In the genomic region with DNA sequence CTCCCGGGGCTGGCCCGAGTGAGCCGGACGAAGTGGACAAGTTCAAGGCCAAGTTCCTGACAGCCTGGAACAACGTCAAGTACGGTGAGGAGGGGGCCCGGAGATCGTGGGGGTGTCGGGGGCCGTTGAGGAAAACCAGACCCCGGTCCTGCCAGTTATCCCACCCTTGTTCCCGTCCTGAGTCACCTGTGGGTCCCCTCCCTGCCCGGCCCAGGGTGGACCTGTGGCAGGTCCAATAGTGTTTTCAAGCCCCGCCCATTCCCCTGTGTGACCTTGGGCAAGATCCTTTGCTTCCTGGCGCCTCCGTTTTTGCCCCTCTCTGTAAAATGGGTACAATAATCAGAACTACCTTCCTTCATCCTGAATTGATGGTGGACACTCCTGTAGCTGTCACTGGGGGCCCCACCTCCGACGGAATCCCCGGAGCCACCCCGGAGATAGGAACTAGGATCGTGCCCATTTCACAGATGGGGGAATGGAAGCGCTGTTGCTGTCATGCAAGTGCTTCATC, we compare ENCODE assay signal across 8 cellular contexts. TPM values are rescaled to one million over a fixed set of nuclear protein-coding genes. Genes with fewer than 3 reads are reported as not detected.
DNase-seq lines count a peak whose midpoint lies in the region; ATAC-seq and TF ChIP-seq lines count a peak whose summit lies in the region.

No MANE protein-coding gene starts in this region.

- CTCF ChIA-PET in activated CD4-positive, alpha-beta T cell treated with anti-CD3 and anti-CD28 coated beads for 36 hours (lab: Charles Lee) = interaction anchor here (0.6 to 1.4 kb wide), 3 partner anchors 9 to 157 kb away, joined by 3 to 4 read pairs (median 3); a partner anchor contains a TSS
- CTCF ChIA-PET in mammary epithelial cell (lab: Charles Lee; ENCODE audit: low non-redundant PET) = no interaction called here

- peak overlapping the region; percentile 57 for H3K27ac ChIP-seq in mammary epithelial cell (ENCODE audit: insufficient read depth, low read depth, low read length)
- H3K27ac ChIP-seq in thyroid gland = peak overlapping the region; percentile 81 to 85 (median 83)

- no peak for ATAC-seq in activated CD4-positive, alpha-beta T cell treated with anti-CD3 and anti-CD28 coated beads for 36 hours

- in situ Hi-C loops in mammary epithelial cell (cut with MboI; ENCODE audit: low sequenced_read_pairs in 2 of 2) = no loop called here

- peak overlapping the region; percentile 90 for H2AFZ ChIP-seq in mammary epithelial cell (ENCODE audit: low read depth, low read length)

- H4K20me1 ChIP-seq in mammary epithelial cell (ENCODE audit: insufficient read depth, low read length) = no peaks in the 10 kb centered on the region

- H3K27me3 ChIP-seq in mammary epithelial cell (ENCODE audit: insufficient read depth, low read length) = no peaks in the 10 kb centered on the region
- H3K27me3 ChIP-seq in thyroid gland = no peaks in the 10 kb centered on the region

- BruUV-seq in mammary epithelial cell (replicated peaks; lab: Mats Ljungman, UMichigan) = TSS peak; percentile 47

- peaks cover 14% of the 10 kb centered on the region for H3K4me1 Mint-ChIP-seq in activated CD4-positive, alpha-beta T cell treated with anti-CD3 and anti-CD28 coated beads for 36 hours

- POLR2A ChIA-PET in activated CD4-positive, alpha-beta T cell treated with anti-CD3 and anti-CD28 coated beads for 36 hours (lab: Charles Lee) = no interaction called here

- H3K4me3 Mint-ChIP-seq in activated CD4-positive, alpha-beta T cell treated with anti-CD3 and anti-CD28 coated beads for 36 hours = peak overlapping the region; percentile 85

- H3K36me3 ChIP-seq in mammary epithelial cell (ENCODE audit: insufficient read depth, low read length) = peaks cover 2% of the 10 kb centered on the region
- H3K36me3 ChIP-seq in thyroid gland = peaks cover 15 to 22% of the 10 kb centered on the region in 2 donors

- H3K9me3 Mint-ChIP-seq in activated CD4-positive, alpha-beta T cell treated with anti-CD3 and anti-CD28 coated beads for 36 hours (ENCODE audit: low read depth) = no peaks in the 10 kb centered on the region

- H3K4me1 ChIP-seq in mammary epithelial cell (ENCODE audit: insufficient read depth, low read length) (peaks cover 6% of the 10 kb centered on the region), thyroid gland (peaks cover 12 to 14% of the 10 kb centered on the region in 2 donors)

- H3K36me3 Mint-ChIP-seq in activated CD4-positive, alpha-beta T cell treated with anti-CD3 and anti-CD28 coated beads for 36 hours (ENCODE audit: low read depth) = peaks cover 5% of the 10 kb centered on the region

- peak overlapping the region; percentile 62 for H3K9ac ChIP-seq in mammary epithelial cell (ENCODE audit: insufficient read depth, low read length)

- WGBS in mammary epithelial cell (ENCODE audit: low coverage, missing lambda C conversion rate) = 53% methylated on average over 8 of the region's 22 CpGs
- whole genome bisulfite sequencing in lower leg skin, 2 donors = 15 to 18% methylated on average over 17 of the region's 22 CpGs
- WGBS in thyroid gland, 2 donors = 9 to 23% methylated on average over 4 to 21 of the region's 22 CpGs

- peaks cover 15% of the 10 kb centered on the region for H3K79me2 ChIP-seq in mammary epithelial cell (ENCODE audit: insufficient read depth, low read length)

- H3K9me3 ChIP-seq in mammary epithelial cell (replicated peaks; ENCODE audit: insufficient read depth, low read length) = no peaks in the 10 kb centered on the region
- no peaks in the 10 kb centered on the region for H3K9me3 ChIP-seq in thyroid gland

- dilution Hi-C loops in mammary epithelial cell (cut with HindIII; ENCODE audit: low sequenced_read_pairs) = no loop called here

- TF ChIP-seq POLR2A in lower leg skin (IDR thresholded peaks at IDR 0.05) (no peak), thyroid gland (IDR thresholded peaks at IDR 0.05) (no peak)

- intact Hi-C loops in activated CD4-positive, alpha-beta T cell treated with anti-CD3 and anti-CD28 coated beads for 36 hours (cut with DNase I, micrococcal nuclease) = no loop called here
- intact Hi-C loops in mammary epithelial cell (cut with micrococcal nuclease) = no loop called here
- intact Hi-C loops in lower leg skin (cut with DNase I; ENCODE audit: low total_unique reads) = no loop called here
- intact Hi-C loops in thyroid gland (cut with DNase I) = no loop called here

- H3K27me3 Mint-ChIP-seq in activated CD4-positive, alpha-beta T cell treated with anti-CD3 and anti-CD28 coated beads for 36 hours = peaks cover 2% of the 10 kb centered on the region

- DNase-seq in activated CD4-positive, alpha-beta T cell treated with anti-CD3 and anti-CD28 coated beads for 36 hours = peak; percentile 44
- no peak for DNase-seq in activated CD4-positive, alpha-beta T cell treated with anti-CD3 and anti-CD28 coated beads, Interleukin-2, amount 50 U/mL, for 1 hour
- peak; percentile 18 for DNase-seq in MV-4-11 (lab: John Stamatoyannopoulos, UW)
- no peak for DNase-seq in mammary epithelial cell
- no peak for DNase-seq in lower leg skin (ENCODE audit: low spot score in 2 of 2)
- DNase-seq in thyroid gland = peak; percentile 69
- DNase-seq in SIG-M5 (lab: John Stamatoyannopoulos, UW) = no peak
- DNase-seq in RKO (ENCODE audit: low spot score) = no peak

- H3K4me2 ChIP-seq in mammary epithelial cell (ENCODE audit: insufficient read depth, low read depth, low read length) = peak overlapping the region; percentile 72

- peak overlapping the region; percentile 69 to 82 (median 82) for H3K4me3 ChIP-seq in mammary epithelial cell (replicated peaks in 1 of 3; ENCODE audit: insufficient read depth in 1 of 3, low read depth in 2 of 3, low read length in 3 of 3)
- peak overlapping the region; percentile 81 for H3K4me3 ChIP-seq in lower leg skin (ENCODE audit: low read depth, poor library complexity, severe bottlenecking)
- peak overlapping the region; percentile 91 to 94 (median 92) for H3K4me3 ChIP-seq in thyroid gland (replicated peaks in 1 of 3)

- H3K27ac Mint-ChIP-seq in activated CD4-positive, alpha-beta T cell treated with anti-CD3 and anti-CD28 coated beads for 36 hours = peak overlapping the region; percentile 84

- TF ChIP-seq CTCF in mammary epithelial cell (conservative IDR thresholded peaks at IDR 0.05 in 1 of 2, IDR thresholded peaks at IDR 0.05 in 1 of 2; ENCODE audit: extremely low read depth in 1 of 2, insufficient read depth in 1 of 2, low read depth in 1 of 2, low read length in 2 of 2) (no peak), lower leg skin (IDR thresholded peaks at IDR 0.05) (no peak), thyroid gland (IDR thresholded peaks at IDR 0.05) (no peak)

RNA-seq across cellular contexts. Expression of a gene that starts 0.6 kb away (rescaled TPM):
- total RNA-seq in activated CD4-positive, alpha-beta T cell treated with anti-CD3 and anti-CD28 coated beads for 36 hours = 10 to 100 TPM; 18.9 to 19.3 TPM
- total RNA-seq in mammary epithelial cell (10 to 100 TPM; 20.7 to 28.9 TPM), lower leg skin (100 to 1,000 TPM in 1 of 4 donors, 10 to 100 TPM in 3; 58.5 to 106 (median 71.4) TPM), thyroid gland (10 to 100 TPM; 28.4 to 37.0 (median 31.3) TPM)
- 16.9 TPM for polyA plus RNA-seq in mammary epithelial cell
- polyA minus RNA-seq in mammary epithelial cell = 24.2 TPM

RNA-seq across cellular contexts. Expression of a gene that starts 21.5 kb away (rescaled TPM):
- 10 to 100 TPM; 62.5 to 67.1 TPM for total RNA-seq in activated CD4-positive, alpha-beta T cell treated with anti-CD3 and anti-CD28 coated beads for 36 hours
- total RNA-seq in mammary epithelial cell (10 to 100 TPM; 10.3 to 32.7 TPM), lower leg skin (10 to 100 TPM; 23.8 to 59.3 (median 29.4) TPM), thyroid gland (10 to 100 TPM; 17.3 to 49.7 (median 28.2) TPM)
- polyA plus RNA-seq in mammary epithelial cell = 13.2 TPM
- 19.7 TPM for polyA minus RNA-seq in mammary epithelial cell

RNA-seq across cellular contexts. Expression of a gene that starts 24.5 kb away (rescaled TPM):
- total RNA-seq in activated CD4-positive, alpha-beta T cell treated with anti-CD3 and anti-CD28 coated beads for 36 hours = 10 to 100 TPM; 39.2 to 50.3 TPM
- total RNA-seq in mammary epithelial cell = 1 to 10 TPM; 3.3 to 8.2 TPM
- polyA plus RNA-seq in mammary epithelial cell = 8.9 TPM
- 0.57 TPM for polyA minus RNA-seq in mammary epithelial cell
- total RNA-seq in lower leg skin = 10 to 100 TPM; 11.4 to 14.8 (median 12.8) TPM
- total RNA-seq in thyroid gland = 1 to 10 TPM; 2.0 to 8.2 (median 3.7) TPM

RNA-seq across cellular contexts. Expression of a gene that starts 27.1 kb away (rescaled TPM):
- under 1 TPM; 0.07 to 0.11 TPM for total RNA-seq in activated CD4-positive, alpha-beta T cell treated with anti-CD3 and anti-CD28 coated beads for 36 hours
- total RNA-seq in mammary epithelial cell = 10 to 100 TPM in 1 of 2 donors, 1 to 10 TPM in 1; 8.5 to 12.2 TPM
- 4.0 TPM for polyA plus RNA-seq in mammary epithelial cell
- 1.5 TPM for polyA minus RNA-seq in mammary epithelial cell
- 10 to 100 TPM; 34.9 to 64.0 (median 42.3) TPM for total RNA-seq in lower leg skin
- total RNA-seq in thyroid gland = under 1 TPM in 3 of 4 donors, not detected in 1; 0.22 to 0.59 (median 0.27) TPM

RNA-seq across cellular contexts. Expression of a gene that starts 41.1 kb away (rescaled TPM):
- total RNA-seq in activated CD4-positive, alpha-beta T cell treated with anti-CD3 and anti-CD28 coated beads for 36 hours = 10 to 100 TPM; 38.7 to 58.7 TPM
- total RNA-seq in mammary epithelial cell (10 to 100 TPM; 47.5 to 51.0 TPM), lower leg skin (100 to 1,000 TPM in 1 of 4 donors, 10 to 100 TPM in 3; 81.6 to 102 (median 89.0) TPM), thyroid gland (10 to 100 TPM; 95.4 to 99.9 (median 97.8) TPM)
- 46.1 TPM for polyA plus RNA-seq in mammary epithelial cell
- 108 TPM for polyA minus RNA-seq in mammary epithelial cell

Comparison
In these comparisons a context has a peak if more than half of its experiments do, and no peak if none do; other contexts are left out.
1. DNase-seq: peak in activated CD4-positive, alpha-beta T cell treated with anti-CD3 and anti-CD28 coated beads for 36 hours (single experiment), MV-4-11 (single experiment) and thyroid gland (2 of 2); none in activated CD4-positive, alpha-beta T cell treated with anti-CD3 and anti-CD28 coated beads, Interleukin-2, amount 50 U/mL, for 1 hour (single experiment), mammary epithelial cell (single experiment), lower leg skin (0 of 2), SIG-M5 (single experiment) and RKO (single experiment).
2. Peak in every context shown above with its lines, with median percentiles within 50 percentile points of each other: H3K4me3 ChIP-seq.